Comparison of ENCODE assay signal across 35 cellular contexts in the genomic region with DNA sequence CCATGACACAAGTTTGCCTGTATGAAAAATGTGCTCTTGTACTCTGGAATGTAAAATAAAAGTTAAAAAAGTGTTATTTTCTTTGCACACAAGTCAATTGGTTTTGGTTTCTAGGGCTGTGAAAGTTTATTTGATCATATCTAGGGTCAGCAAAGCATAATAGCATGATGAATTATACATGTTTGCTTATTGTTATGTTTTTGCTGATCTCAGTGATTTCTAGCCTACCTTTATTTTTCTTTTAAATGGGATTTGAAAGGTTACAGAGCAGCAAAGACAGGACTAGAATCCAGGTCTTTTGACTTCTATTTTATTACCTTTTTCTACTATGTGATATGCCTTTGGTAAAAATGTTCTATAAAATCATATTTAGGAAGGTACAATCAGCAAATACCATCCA.
"Had no signal": no experiment of that assay in that cellular context is flagged by ENCODE, and none has a peak within 500 bp of the region (broad histone marks: within the 10 kb centered on the region; RNA-seq: fewer than 3 reads in every experiment).

No MANE protein-coding gene starts in this region.

- H3K36me3 ChIP-seq: MG63 had no signal

- H3K9me3 ChIP-seq: MG63 had no signal

- H3K4me3 ChIP-seq: MG63 had no signal

- DNase-seq: Karpas-422, Kasumi-1, MG63, MM.1S, MV-4-11, NCI-H1048, NCI-H1092, NCI-H1092 treated with DMSO at 0.1 percent for 48 hours, NCI-H1105, NCI-H1105 treated with DMSO at 0.1 percent for 48 hours, NCI-H1417, NCI-H1417 treated with DMSO at 0.1 percent for 48 hours, NCI-H1436, NCI-H1436 treated with DMSO at 0.1 percent for 48 hours, NCI-H146, NCI-H1694, NCI-H1694 treated with DMSO at 0.1 percent for 48 hours, NCI-H187, NCI-H187 treated with DMSO at 0.1 percent for 48 hours, NCI-H1930, NCI-H2029, NCI-H2029 treated with DMSO at 0.1 percent for 48 hours, NCI-H2081, NCI-H2081 treated with DMSO at 0.1 percent for 48 hours, NCI-H2107, NCI-H2171, NCI-H2171 treated with DMSO at 0.1 percent for 48 hours, NCI-H2227 treated with DMSO at 0.1 percent for 48 hours, NCI-H226, NCI-H345, NCI-H446, NCI-H446 treated with DMSO at 0.1 percent for 48 hours, NCI-H510A, NCI-H510A treated with DMSO at 0.1 percent for 48 hours, NCI-H524 had no signal

- H3K27me3 ChIP-seq: MG63 had no signal
